15 cellular contexts compared by ENCODE assay signal in genomic region chr2:241724259-241724974, GRCh38.
DNase-seq lines count a peak whose midpoint lies in the region; FAIRE-seq and TF ChIP-seq lines count a peak whose summit lies in the region.
"Had no signal": no experiment of that assay in that cellular context is flagged by ENCODE, and none has a peak within 500 bp of the region (broad histone marks: within the 10 kb centered on the region; RNA-seq: fewer than 3 reads in every experiment).

No MANE protein-coding gene starts in this region.

- H3K4me2 ChIP-seq in OCI-LY1 (ENCODE audit: low read length): no peak overlapping the region
- H3K4me2 ChIP-seq: KMS-11 had no signal

- no peak for FAIRE-seq in D721Med (lab: Jason Lieb, UNC)

- no peaks in the 10 kb centered on the region for H3K4me1 ChIP-seq in OCI-LY1 (ENCODE audit: insufficient read depth, low read length, severe bottlenecking)
- H3K4me1 ChIP-seq: vagina had no signal

- no peaks in the 10 kb centered on the region for H4K20me1 ChIP-seq in OCI-LY1 (ENCODE audit: insufficient read depth, low read length)

- H3K9me2 ChIP-seq in OCI-LY1 (ENCODE audit: low read depth, low read length): no peaks in the 10 kb centered on the region

- no peak overlapping the region for H3K27ac ChIP-seq in OCI-LY1 (ENCODE audit: low read depth, low read length, poor library complexity, severe bottlenecking)
- H3K27ac ChIP-seq: KMS-11, vagina had no signal

- DNase-seq in 8988T (peak; percentile 74), D721Med (ENCODE audit: insufficient read length, low spot score) (peak; percentile 49), epithelial cell of esophagus (ENCODE audit: low read depth) (no peak), AG20443 (ENCODE audit: low spot score) (no peak), medulla oblongata (ENCODE audit: extremely low spot score) (no peak), NOMO-1 treated with dmso at 0.1 percent for 144 hours (lab: John Stamatoyannopoulos, UW; ENCODE audit: unreplicated experiment) (no peak), NAMALWA (ENCODE audit: low spot score) (no peak)
- DNase-seq: activated effector memory CD4-positive, alpha-beta T cell treated with anti-CD3 and anti-CD28 coated beads, Interleukin-2, amount 50 U/mL, for 16 hours; effector memory CD4-positive, alpha-beta T cell; islet precursor cell; NCI-H524 treated with DMSO at 0.1 percent for 48 hours; T-helper 17 cell had no signal

- no peaks in the 10 kb centered on the region for H3K27me3 ChIP-seq in OCI-LY1 (ENCODE audit: insufficient read depth, low read length)
- H3K27me3 ChIP-seq: vagina had no signal

- H3K4me3 ChIP-seq in OCI-LY1 (ENCODE audit: low read depth, low read length, poor library complexity, severe bottlenecking) (no peak overlapping the region), epithelial cell of esophagus (ENCODE audit: low read length) (no peak overlapping the region)
- H3K4me3 ChIP-seq: vagina had no signal

- H3K79me2 ChIP-seq in OCI-LY1 (ENCODE audit: insufficient read depth, low read length): no peaks in the 10 kb centered on the region

- TF ChIP-seq CTCF in D721Med (IDR thresholded peaks at IDR 0.05; ENCODE audit: insufficient read depth, missing control alignments): peak; percentile 26
- peak; percentile 20; the same call in 1 of the 2 replicates for TF ChIP-seq CTCF in OCI-LY1 (IDR thresholded peaks at IDR 0.05; ENCODE audit: low read length)
- TF ChIP-seq CTCF in epithelial cell of esophagus (IDR thresholded peaks at IDR 0.05; ENCODE audit: insufficient read depth, low read depth, low read length, missing control alignments): peak; percentile 22

- peaks cover 57% of the 10 kb centered on the region for H3K36me3 ChIP-seq in OCI-LY1 (ENCODE audit: insufficient read depth, low read length)

- H2AFZ ChIP-seq in OCI-LY1 (ENCODE audit: low read length): no peak overlapping the region

- H3K9ac ChIP-seq in OCI-LY1 (ENCODE audit: low read length): no peak overlapping the region
- H3K9ac ChIP-seq: KMS-11 had no signal

- peaks cover 14% of the 10 kb centered on the region for H3K9me3 ChIP-seq in OCI-LY1 (ENCODE audit: low read length)
- H3K9me3 ChIP-seq: vagina had no signal

- H3F3A ChIP-seq in OCI-LY1 (ENCODE audit: insufficient read depth, low read length): no peaks in the 10 kb centered on the region

Comparison
In these comparisons a context has a peak if more than half of its experiments do, and no peak if none do; other contexts are left out.
1. DNase-seq: peak in 8988T (single experiment) and D721Med (single experiment); none in epithelial cell of esophagus (single experiment), AG20443 (single experiment), medulla oblongata (single experiment), NOMO-1 treated with dmso at 0.1 percent for 144 hours (single experiment) and NAMALWA (single experiment).
2. Peak in every context shown above with its lines, with median percentiles within 50 percentile points of each other: CTCF ChIP-seq.